1 cellular context compared by ENCODE assay signal in genomic region chr15:89647191-89647851, GRCh38.
TF ChIP-seq lines count a peak whose summit lies in the region.

No MANE protein-coding gene starts in this region.

TF ChIP-seq in WTC11, 78 proteins besides CTCF, POLR2A, EP300 and RAD21 (continued from another document):
- TF ChIP-seq ATF1 (CRISPR knock-in tag; IDR thresholded peaks at IDR 0.05) (no peak), FOXP1 (CRISPR knock-in tag; IDR thresholded peaks at IDR 0.05; ENCODE audit: borderline replicate concordance) (peak; percentile 56; the same call in 1 of the 2 replicates)
